9 cellular contexts compared by ENCODE assay signal in the genomic region with DNA sequence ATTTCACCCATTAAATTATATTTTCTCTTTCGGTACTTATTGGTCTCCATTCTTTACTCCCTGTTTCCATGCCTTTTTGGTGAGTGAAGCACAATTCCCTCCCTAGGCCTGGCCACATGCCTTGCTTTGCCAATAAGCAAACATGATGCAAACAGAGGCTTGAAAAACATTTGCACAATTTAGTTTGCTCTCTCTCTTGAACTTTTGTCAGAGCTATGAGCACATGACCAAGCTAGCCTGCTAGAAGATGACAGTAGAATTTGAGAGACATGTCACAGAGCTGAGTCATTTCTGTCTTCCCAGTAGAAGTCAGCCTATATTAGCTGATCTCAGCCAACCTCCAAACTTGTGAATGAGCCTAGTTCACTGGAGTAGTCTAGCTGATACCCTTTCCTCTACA. TPM values are rescaled to one million over a fixed set of nuclear protein-coding genes. Genes with fewer than 3 reads are reported as not detected.
DNase-seq lines count a peak whose midpoint lies in the region; ATAC-seq and TF ChIP-seq lines count a peak whose summit lies in the region.
"Had no signal": no experiment of that assay in that cellular context is flagged by ENCODE, and none has a peak within 500 bp of the region (broad histone marks: within the 10 kb centered on the region; RNA-seq: fewer than 3 reads in every experiment).

No MANE protein-coding gene starts in this region.

- no peaks in the 10 kb centered on the region for H3K36me3 ChIP-seq in adrenal gland (replicated peaks in 1 of 2)
- H3K36me3 ChIP-seq in mesodermal cell (ENCODE audit: control insufficient read depth, insufficient read depth, low read length) = peaks cover 17% of the 10 kb centered on the region

- peak; percentile 24 for DNase-seq in GM12864 (ENCODE audit: low read depth)
- DNase-seq in adrenal gland = peak in 6 of 7 donors; percentile 29 to 63 (median 42)
- no peak for DNase-seq in NCI-H82 treated with DMSO at 0.1 percent for 48 hours (lab: John Stamatoyannopoulos, UW; ENCODE audit: unreplicated experiment)
- no peak for DNase-seq in retina
- no peak for DNase-seq in NCI-H748 treated with DMSO at 0.1 percent for 48 hours (lab: John Stamatoyannopoulos, UW)

- TF ChIP-seq POLR2A in adrenal gland (IDR thresholded peaks at IDR 0.05) = no peak

- intact Hi-C loops in adrenal gland (cut with DNase I) = no loop called here

- H3K9me3 ChIP-seq in adrenal gland (replicated peaks in 1 of 3) (no peaks in the 10 kb centered on the region), mesodermal cell (ENCODE audit: control insufficient read depth, low read length) (no peaks in the 10 kb centered on the region)

- TF ChIP-seq CTCF in GM12864 (IDR thresholded peaks at IDR 0.05; ENCODE audit: low read depth, low read length, missing control alignments) (no peak), adrenal gland (IDR thresholded peaks at IDR 0.05) (no peak)

- ATAC-seq in GM21515 (IDR thresholded peaks at IDR 0.05; ENCODE audit: unreplicated experiment) = peak; percentile 86
- peak; percentile 96 for ATAC-seq in HG03565 (IDR thresholded peaks at IDR 0.05; ENCODE audit: unreplicated experiment)

- H3K4me1 ChIP-seq in adrenal gland (replicated peaks in 1 of 2) = no peaks in the 10 kb centered on the region
- H3K4me1 ChIP-seq in mesodermal cell (ENCODE audit: control insufficient read depth, insufficient read depth, low read length, poor library complexity, severe bottlenecking) = peaks cover 8% of the 10 kb centered on the region

- no peaks in the 10 kb centered on the region for H3K27me3 ChIP-seq in adrenal gland

- H3K27ac ChIP-seq in adrenal gland (no peak overlapping the region), mesodermal cell (ENCODE audit: low read depth, low read length, severe bottlenecking) (peak overlapping the region; percentile 70)

- 90 to 100% (median 97%) methylated on average over 1 of the region's 1 CpG for WGBS in adrenal gland, 4 donors
- WGBS in mesodermal cell (ENCODE audit: insufficient coverage in 2 of 2), 2 experiments = 100% methylated on average over 1 of the region's 1 CpG

- H3K4me3 ChIP-seq in GM12864 (ENCODE audit: low read depth, low read length) = no peak overlapping the region
- no peak overlapping the region for H3K4me3 ChIP-seq in adrenal gland
- H3K4me3 ChIP-seq in mesodermal cell (ENCODE audit: extremely low read depth, insufficient read depth, low read length, poor library complexity, severe bottlenecking) = no peak overlapping the region

RNA-seq across cellular contexts. Expression of a gene that starts 24.6 kb away (rescaled TPM):
- total RNA-seq in adrenal gland = under 1 TPM in 1 of 8 donors, not detected in 7; 0.18 TPM
- under 1 TPM in 1 of 3 donors, not detected in 2; 0.07 TPM for polyA plus RNA-seq in adrenal gland
- polyA plus RNA-seq in mesodermal cell (2013, experiment 1 of 2) = not detected
- not detected for polyA plus RNA-seq in mesodermal cell (2013, experiment 2 of 2)
- total RNA-seq: T-helper 2 cell treated with Interferon-gamma antibody and Interleukin-4, amounts not matched to agents 100 ng/mL and 5 ng/mL, for 36 hours had no signal

Comparison
In these comparisons a context has a peak if more than half of its experiments do, and no peak if none do; other contexts are left out.
1. DNase-seq: peak in GM12864 (single experiment) and adrenal gland (6 of 7); none in NCI-H82 treated with DMSO at 0.1 percent for 48 hours (single experiment), retina (single experiment) and NCI-H748 treated with DMSO at 0.1 percent for 48 hours (single experiment).